Comparison of ENCODE assay signal across 1 cellular context in genomic region chr1:153934746-153935145, GRCh38.
TF ChIP-seq lines count a peak whose summit lies in the region.

No MANE protein-coding gene starts in this region.

TF ChIP-seq in K562, 482 proteins besides CTCF, POLR2A, EP300 and RAD21:
- TF ChIP-seq RBFOX2 (IDR thresholded peaks at IDR 0.05; ENCODE audit: low read depth, low read length): peak; percentile 36; the same call in 1 of the 2 replicates
- TF ChIP-seq NFRKB (IDR thresholded peaks at IDR 0.05; ENCODE audit: low read depth): no peak
